In the genomic region with DNA sequence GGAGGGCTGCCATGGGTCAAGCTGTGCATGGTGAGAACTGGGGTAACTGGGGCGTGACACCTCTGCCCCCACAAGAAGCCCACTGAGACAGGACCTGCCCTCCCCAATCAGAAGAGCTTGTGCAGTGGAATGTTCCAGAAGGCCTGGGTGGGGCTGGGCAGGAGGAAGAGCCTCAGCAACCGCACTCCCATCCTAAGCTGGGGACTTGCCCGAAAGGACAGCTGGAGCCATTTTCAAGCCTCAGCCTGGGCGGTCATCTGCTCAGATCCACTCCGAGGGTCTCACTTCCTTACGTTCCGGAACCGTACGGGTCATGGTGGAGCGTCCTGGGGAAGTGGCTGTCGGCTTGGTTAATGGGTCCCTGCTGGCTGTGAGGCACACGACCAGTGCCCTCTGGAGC, we compare ENCODE assay signal across 24 cellular contexts.
"Had no signal": no experiment of that assay in that cellular context is flagged by ENCODE, and none has a peak within 500 bp of the region (broad histone marks: within the 10 kb centered on the region; RNA-seq: fewer than 3 reads in every experiment).

No MANE protein-coding gene starts in this region.

- DNase-seq: activated CD4-positive, alpha-beta memory T cell treated with anti-CD3 and anti-CD28 coated beads for 36 hours; activated CD4-positive, alpha-beta T cell treated with anti-CD3 and anti-CD28 coated beads for 36 hours; activated CD4-positive, alpha-beta T cell treated with anti-CD3 and anti-CD28 coated beads, Interleukin-2, amount 10 ng/mL, durations not matched to agents 24 days and 14 days; activated CD4-positive, CD25-positive, alpha-beta regulatory T cell; activated CD4-positive, CD25-positive, alpha-beta regulatory T cell treated with anti-CD3 and anti-CD28 coated beads, Interleukin-2, amount 50 U/mL, for 72 hours; activated CD8-positive, alpha-beta memory T cell treated with anti-CD3 and anti-CD28 coated beads, Interleukin-2, amount 10 ng/mL, durations not matched to agents 7 days and 5 days; activated CD8-positive, alpha-beta memory T cell treated with anti-CD3 and anti-CD28 coated beads, Interleukin-2, amount 50 U/mL, for 4 hours; activated CD8-positive, alpha-beta T cell treated with anti-CD3 and anti-CD28 coated beads, Interleukin-2, amount 10 ng/mL, durations not matched to agents 7 days and 5 days; activated gamma-delta T cell; activated naive CD4-positive, alpha-beta T cell; activated naive CD4-positive, alpha-beta T cell treated with anti-CD3 and anti-CD28 coated beads, Interleukin-2, amount 10 ng/mL, durations not matched to agents 7 days and 5 days; activated naive CD8-positive, alpha-beta T cell treated with anti-CD3 and anti-CD28 coated beads, Interleukin-2, amount 10 ng/mL, durations not matched to agents 7 days and 5 days; activated T-cell treated with anti-CD3 and anti-CD28 coated beads, Interleukin-2, amount 50 U/mL, for 1 hour; activated T-cell treated with anti-CD3 and anti-CD28 coated beads, Interleukin-2, amount 50 U/mL, for 48 hours; dorsolateral prefrontal cortex; effector memory CD4-positive, alpha-beta T cell; endodermal cell; foreskin fibroblast; T-helper 2 cell had no signal

- H3K4me1 ChIP-seq: breast epithelium had no signal

- H3K36me3 ChIP-seq: ascending aorta, breast epithelium had no signal

- H3K4me3 ChIP-seq: ascending aorta, breast epithelium, coronary artery, dorsolateral prefrontal cortex had no signal

- ATAC-seq: activated CD4-positive, alpha-beta T cell treated with anti-CD3 and anti-CD28 coated beads for 36 hours; activated CD8-positive, alpha-beta memory T cell treated with anti-CD3 and anti-CD28 coated beads, Interleukin-2, amount 10 ng/mL, durations not matched to agents 7 days and 5 days; activated CD8-positive, alpha-beta T cell treated with anti-CD3 and anti-CD28 coated beads, Interleukin-2, amount 10 ng/mL, durations not matched to agents 7 days and 5 days; activated naive CD4-positive, alpha-beta T cell treated with anti-CD3 and anti-CD28 coated beads, Interleukin-2, amount 50 U/mL, for 72 hours; esophagus mucosa had no signal

- H3K27ac ChIP-seq: ascending aorta, breast epithelium, coronary artery, dorsolateral prefrontal cortex had no signal

- H3K27me3 ChIP-seq: ascending aorta had no signal

- H3K9me3 ChIP-seq: ascending aorta, breast epithelium had no signal
